In genomic region chr2:9709539-9710285, GRCh38 we compare ENCODE assay signal across 18 cellular contexts.
DNase-seq lines count a peak whose midpoint lies in the region; ATAC-seq, FAIRE-seq and TF ChIP-seq lines count a peak whose summit lies in the region.
"Had no signal": no experiment of that assay in that cellular context is flagged by ENCODE, and none has a peak within 500 bp of the region (broad histone marks: within the 10 kb centered on the region; RNA-seq: fewer than 3 reads in every experiment).

No MANE protein-coding gene starts in this region.

- peaks cover 27% of the 10 kb centered on the region for H3K4me1 Mint-ChIP-seq in activated CD8-positive, alpha-beta T cell treated with anti-CD3 and anti-CD28 coated beads for 36 hours (ENCODE audit: low read depth)
- H3K4me1 Mint-ChIP-seq in activated CD8-positive, alpha-beta T cell treated with anti-CD3 and anti-CD28 coated beads, Interleukin-2, amount 10 ng/mL, durations not matched to agents 7 days and 5 days (ENCODE audit: low read depth): peaks cover 18% of the 10 kb centered on the region
- H3K4me1 Mint-ChIP-seq in CD4-positive, alpha-beta T cell (ENCODE audit: low read depth): peaks cover 17% of the 10 kb centered on the region
- H3K4me1 Mint-ChIP-seq in T-cell: peaks cover 9 to 54% (median 25%) of the 10 kb centered on the region in 3 donors

- H2BK15ac ChIP-seq in H1 (ENCODE audit: low read length): no peak overlapping the region

- no peak for TF ChIP-seq RAD21 in H1 (IDR thresholded peaks at IDR 0.05 in 1 of 2, conservative IDR thresholded peaks at IDR 0.05 in 1 of 2; ENCODE audit: low read depth in 2 of 2, low read length in 2 of 2)

- H3K4me1 ChIP-seq in H1 (replicated peaks in 1 of 4; ENCODE audit: control insufficient read depth in 3 of 4, insufficient read depth in 4 of 4, low read length in 3 of 4): no peaks in the 10 kb centered on the region
- H3K4me1 ChIP-seq: prostate gland, testis had no signal

- H3K23me2 ChIP-seq in H1 (ENCODE audit: low read depth, low read length): no peaks in the 10 kb centered on the region; the same call in 1 of the 2 replicates

- no peak overlapping the region for H4K5ac ChIP-seq in H1 (ENCODE audit: insufficient read length, low read depth, low read length)

- H3K4ac ChIP-seq in H1 (replicated peaks; ENCODE audit: insufficient read length, low read depth, low read length): no peak overlapping the region

- H3K36me3 Mint-ChIP-seq in activated CD8-positive, alpha-beta T cell treated with anti-CD3 and anti-CD28 coated beads for 36 hours (ENCODE audit: low read depth): no peaks in the 10 kb centered on the region
- H3K36me3 Mint-ChIP-seq in activated CD8-positive, alpha-beta T cell treated with anti-CD3 and anti-CD28 coated beads, Interleukin-2, amount 10 ng/mL, durations not matched to agents 7 days and 5 days (ENCODE audit: low read depth): no peaks in the 10 kb centered on the region
- H3K36me3 Mint-ChIP-seq in CD4-positive, alpha-beta T cell (ENCODE audit: low read depth): no peaks in the 10 kb centered on the region
- no peaks in the 10 kb centered on the region for H3K36me3 Mint-ChIP-seq in T-cell

- POLR2A ChIA-PET in activated CD8-positive, alpha-beta T cell treated with anti-CD3 and anti-CD28 coated beads for 36 hours (lab: Charles Lee): interaction anchor here (1.0 to 1.9 kb wide), 2 partner anchors 79 to 258 kb away, joined by 3 to 9 read pairs; partner anchors contain the start of gene YWHAQ
- POLR2A ChIA-PET in activated CD8-positive, alpha-beta T cell treated with anti-CD3 and anti-CD28 coated beads, Interleukin-2, amount 10 ng/mL, durations not matched to agents 7 days and 5 days (lab: Charles Lee): no interaction called here
- POLR2A ChIA-PET in CD4-positive, alpha-beta T cell (lab: Charles Lee): no interaction called here
- POLR2A ChIA-PET in T-cell (lab: Charles Lee) (interaction anchor here in 1 of 2 donors (0.6 kb wide), 1 partner anchor 86 kb away, joined by 3 read pairs; no protein-coding TSS in a partner anchor), H1 (lab: Charles Lee; ENCODE audit: partially characterized antibody) (interaction anchor here (1.9 kb wide), 1 partner anchor 80 kb away, joined by 8 read pairs; the partner anchor contains the start of gene YWHAQ)

- CTCF ChIA-PET in activated CD8-positive, alpha-beta T cell treated with anti-CD3 and anti-CD28 coated beads for 36 hours (lab: Charles Lee): interaction anchor here (0.6 to 1.3 kb wide), 2 partner anchors 89 to 90 kb away, joined by 3 read pairs; no protein-coding TSS in a partner anchor
- CTCF ChIA-PET in activated CD8-positive, alpha-beta T cell treated with anti-CD3 and anti-CD28 coated beads, Interleukin-2, amount 10 ng/mL, durations not matched to agents 7 days and 5 days (lab: Charles Lee): interaction anchor here (1.2 kb wide), 1 partner anchor 11 kb away, joined by 3 read pairs; no protein-coding TSS in a partner anchor
- CTCF ChIA-PET in CD4-positive, alpha-beta T cell (lab: Charles Lee): no interaction called here
- CTCF ChIA-PET in T-cell (lab: Charles Lee): no interaction called here
- CTCF ChIA-PET in H1 (lab: Charles Lee; ENCODE audit: partially characterized antibody): interaction anchor here (1.0 kb wide), 1 partner anchor 59 kb away, joined by 3 read pairs; no protein-coding TSS in a partner anchor

- no peak overlapping the region for H2BK120ac ChIP-seq in H1 (replicated peaks; ENCODE audit: low read depth, low read length)

- H2BK20ac ChIP-seq in H1 (ENCODE audit: low read length): no peak overlapping the region

- H4K8ac ChIP-seq in H1 (ENCODE audit: extremely low read depth, insufficient read depth, low read length): no peak overlapping the region

- H2AK5ac ChIP-seq in H1 (ENCODE audit: low read depth, low read length): no peak overlapping the region

- no peak for ATAC-seq in activated CD8-positive, alpha-beta T cell treated with anti-CD3 and anti-CD28 coated beads for 36 hours
- ATAC-seq in activated CD8-positive, alpha-beta T cell treated with anti-CD3 and anti-CD28 coated beads, Interleukin-2, amount 10 ng/mL, durations not matched to agents 7 days and 5 days: no peak
- ATAC-seq in CD4-positive, alpha-beta T cell (ENCODE audit: poor library complexity): no peak
- ATAC-seq in T-cell (replicated peaks in 1 of 4): no peak

- H3K9ac ChIP-seq in H1 (replicated peaks in 1 of 4; ENCODE audit: extremely low read depth in 1 of 4, low read depth in 3 of 4, low read length in 3 of 4): no peak overlapping the region

- H3K4me3 ChIP-seq in H1 (ENCODE audit: extremely low read depth in 1 of 4, insufficient read depth in 2 of 4, low read depth in 3 of 4, low read length in 4 of 4): no peak overlapping the region
- H3K4me3 ChIP-seq: prostate gland, skin epidermis, testis had no signal

- no peak overlapping the region for H4K91ac ChIP-seq in H1 (replicated peaks; ENCODE audit: insufficient read length, low read length)

- no peaks in the 10 kb centered on the region for H4K20me1 ChIP-seq in H1 (replicated peaks in 1 of 2; ENCODE audit: control insufficient read depth in 1 of 2, insufficient read depth in 2 of 2, low read length in 2 of 2)

- intact Hi-C loops in activated CD8-positive, alpha-beta T cell treated with anti-CD3 and anti-CD28 coated beads for 36 hours (cut with micrococcal nuclease): no loop called here
- intact Hi-C loops in CD4-positive, alpha-beta T cell (cut with DNase I, micrococcal nuclease): no loop called here

- peak overlapping the region; percentile 38 for H3K27ac Mint-ChIP-seq in activated CD8-positive, alpha-beta T cell treated with anti-CD3 and anti-CD28 coated beads for 36 hours
- no peak overlapping the region for H3K27ac Mint-ChIP-seq in activated CD8-positive, alpha-beta T cell treated with anti-CD3 and anti-CD28 coated beads, Interleukin-2, amount 10 ng/mL, durations not matched to agents 7 days and 5 days
- H3K27ac Mint-ChIP-seq in CD4-positive, alpha-beta T cell: peak overlapping the region; percentile 47
- H3K27ac Mint-ChIP-seq in T-cell: peak overlapping the region; percentile 49 to 78
- H3K27ac Mint-ChIP-seq: endodermal cell, nephron progenitor cell had no signal

- H3K36me3 ChIP-seq in H1 (ENCODE audit: control insufficient read depth in 2 of 4, insufficient read depth in 4 of 4, low read length in 3 of 4): no peaks in the 10 kb centered on the region
- H3K36me3 ChIP-seq: prostate gland had no signal

- no peak overlapping the region for H3K56ac ChIP-seq in H1 (replicated peaks; ENCODE audit: insufficient read length, low read depth, low read length)

- no peak for FAIRE-seq in H1 (lab: Jason Lieb, UNC)
- FAIRE-seq: astrocyte had no signal

- no peak overlapping the region for H2BK5ac ChIP-seq in H1 (ENCODE audit: low read depth, low read length)

- H3K4me3 Mint-ChIP-seq in activated CD8-positive, alpha-beta T cell treated with anti-CD3 and anti-CD28 coated beads for 36 hours: no peak overlapping the region
- H3K4me3 Mint-ChIP-seq in activated CD8-positive, alpha-beta T cell treated with anti-CD3 and anti-CD28 coated beads, Interleukin-2, amount 10 ng/mL, durations not matched to agents 7 days and 5 days: no peak overlapping the region
- no peak overlapping the region for H3K4me3 Mint-ChIP-seq in CD4-positive, alpha-beta T cell
- H3K4me3 Mint-ChIP-seq in T-cell: peak overlapping the region in 1 of 3 donors; percentile 3
- H3K4me3 Mint-ChIP-seq: endodermal cell, nephron progenitor cell had no signal

- TF ChIP-seq POLR2A in H1 (IDR thresholded peaks at IDR 0.05; ENCODE audit: control extremely low read depth in 1 of 2, low read depth in 2 of 2, low read length in 2 of 2): no peak

- no peak overlapping the region for H2BK12ac ChIP-seq in H1 (ENCODE audit: low read depth, low read length)

- 83% methylated on average over 11 of the region's 11 CpGs; no CpG with 5 or more reads in 1 of the 2 experiments for WGBS in H1 (ENCODE audit: extremely low coverage in 1 of 2, insufficient coverage in 1 of 2, insufficient read length in 1 of 2, insufficient replicate concordance in 2 of 2, low coverage in 1 of 2, low lambda C conversion rate in 2 of 2, missing lambda C conversion rate in 1 of 2), 2 experiments

- H3K79me2 ChIP-seq in H1 (ENCODE audit: control insufficient read depth in 1 of 2, insufficient read depth in 2 of 2, low read length in 2 of 2): no peaks in the 10 kb centered on the region

- no peak overlapping the region for H2AFZ ChIP-seq in H1 (ENCODE audit: low read length)

- H3K27me3 ChIP-seq in CD4-positive, alpha-beta T cell (ENCODE audit: control insufficient read depth, insufficient read depth, low read length): no peaks in the 10 kb centered on the region
- no peaks in the 10 kb centered on the region for H3K27me3 ChIP-seq in H1 (replicated peaks in 1 of 4; ENCODE audit: control insufficient read depth in 3 of 4, extremely low read depth in 1 of 4, insufficient read depth in 3 of 4, low read length in 3 of 4)
- H3K27me3 ChIP-seq: testis had no signal

- H3K79me1 ChIP-seq in H1 (ENCODE audit: low read depth, low read length): no peaks in the 10 kb centered on the region

- H3K4me2 ChIP-seq in H1 (ENCODE audit: insufficient read depth in 1 of 2, low read depth in 2 of 2, low read length in 2 of 2): no peak overlapping the region

- H3K27ac ChIP-seq in CD4-positive, alpha-beta T cell (ENCODE audit: low read depth, low read length): no peak overlapping the region
- H3K27ac ChIP-seq in H1 (ENCODE audit: low read depth, low read length): no peak overlapping the region; the same call in 1 of the 2 replicates
- H3K27ac ChIP-seq: prostate gland, testis had no signal

- H3K23ac ChIP-seq in H1 (ENCODE audit: insufficient read length): no peak overlapping the region

- H3K9me3 ChIP-seq in CD4-positive, alpha-beta T cell (ENCODE audit: control insufficient read depth, low read length): no peaks in the 10 kb centered on the region
- H3K9me3 ChIP-seq in H1 (ENCODE audit: insufficient read depth in 2 of 2, low read depth in 1 of 2, low read length in 1 of 2): peaks cover 0 to 3% of the 10 kb centered on the region in 2 experiments; a peak in 1 of 4 replicates
- H3K9me3 ChIP-seq: prostate gland, testis had no signal

- no peak overlapping the region for H3K14ac ChIP-seq in H1 (ENCODE audit: insufficient read length)

- no peak overlapping the region for H3K18ac ChIP-seq in H1 (ENCODE audit: extremely low read depth, low read length)

- TF ChIP-seq CTCF in activated CD8-positive, alpha-beta T cell treated with anti-CD3 and anti-CD28 coated beads for 36 hours (IDR thresholded peaks at IDR 0.05): no peak
- TF ChIP-seq CTCF in CD4-positive, alpha-beta T cell (IDR thresholded peaks at IDR 0.05): no peak
- no peak for TF ChIP-seq CTCF in H1 (IDR thresholded peaks at IDR 0.05; ENCODE audit: control extremely low read depth in 1 of 3, insufficient read depth in 1 of 3, low read depth in 1 of 3, low read length in 3 of 3)

- no peaks in the 10 kb centered on the region for H3K27me3 Mint-ChIP-seq in activated CD8-positive, alpha-beta T cell treated with anti-CD3 and anti-CD28 coated beads for 36 hours
- no peaks in the 10 kb centered on the region for H3K27me3 Mint-ChIP-seq in activated CD8-positive, alpha-beta T cell treated with anti-CD3 and anti-CD28 coated beads, Interleukin-2, amount 10 ng/mL, durations not matched to agents 7 days and 5 days (ENCODE audit: low read depth)
- H3K27me3 Mint-ChIP-seq in CD4-positive, alpha-beta T cell: no peaks in the 10 kb centered on the region
- no peaks in the 10 kb centered on the region for H3K27me3 Mint-ChIP-seq in T-cell

- DNase-seq in activated CD8-positive, alpha-beta T cell treated with anti-CD3 and anti-CD28 coated beads for 36 hours: no peak
- DNase-seq in activated CD8-positive, alpha-beta T cell treated with anti-CD3 and anti-CD28 coated beads, Interleukin-2, amount 10 ng/mL, durations not matched to agents 7 days and 5 days: no peak
- DNase-seq in CD4-positive, alpha-beta T cell: no peak
- DNase-seq in T-cell (no peak), H1 (ENCODE audit: low read depth in 1 of 2, low spot score in 2 of 2) (no peak), AG08395 (ENCODE audit: low spot score) (no peak), NCI-H146 (lab: John Stamatoyannopoulos, UW) (no peak)
- no peak for DNase-seq in stimulated activated naive CD4-positive, alpha-beta T cell treated with Interleukin-2 at 50 U/mL for 16 hours (lab: John Stamatoyannopoulos, UW)
- DNase-seq: endodermal cell, KBM-7, midbrain, NCI-H187, nephron progenitor cell, RPMI8226, testis had no signal

- no peaks in the 10 kb centered on the region for H3K9me3 Mint-ChIP-seq in activated CD8-positive, alpha-beta T cell treated with anti-CD3 and anti-CD28 coated beads for 36 hours
- H3K9me3 Mint-ChIP-seq in activated CD8-positive, alpha-beta T cell treated with anti-CD3 and anti-CD28 coated beads, Interleukin-2, amount 10 ng/mL, durations not matched to agents 7 days and 5 days (ENCODE audit: insufficient read depth): no peaks in the 10 kb centered on the region
- H3K9me3 Mint-ChIP-seq in CD4-positive, alpha-beta T cell: no peaks in the 10 kb centered on the region
- no peaks in the 10 kb centered on the region for H3K9me3 Mint-ChIP-seq in T-cell
- H3K9me3 Mint-ChIP-seq: endodermal cell had no signal

- no peak for TF ChIP-seq EP300 in H1 (IDR thresholded peaks at IDR 0.05; ENCODE audit: borderline replicate concordance in 1 of 2, low read depth in 2 of 2, low read length in 2 of 2)

Comparison
In these comparisons a context has a peak if more than half of its experiments do, and no peak if none do; other contexts are left out.
1. POLR2A ChIA-PET loops: an anchor here in activated CD8-positive, alpha-beta T cell treated with anti-CD3 and anti-CD28 coated beads for 36 hours (1.0 to 1.9 kb wide) and H1 (1.9 kb wide); none called in activated CD8-positive, alpha-beta T cell treated with anti-CD3 and anti-CD28 coated beads, Interleukin-2, amount 10 ng/mL, durations not matched to agents 7 days and 5 days and CD4-positive, alpha-beta T cell.
2. CTCF ChIA-PET loops: an anchor here in activated CD8-positive, alpha-beta T cell treated with anti-CD3 and anti-CD28 coated beads for 36 hours (0.6 to 1.3 kb wide), activated CD8-positive, alpha-beta T cell treated with anti-CD3 and anti-CD28 coated beads, Interleukin-2, amount 10 ng/mL, durations not matched to agents 7 days and 5 days (1.2 kb wide) and H1 (1.0 kb wide); none called in CD4-positive, alpha-beta T cell and T-cell.